In genomic region chr19:12555456-12555930, GRCh38 we compare ENCODE assay signal across 1 cellular context.
A peak's percentile ranks its signal among the peaks of the same experiment; 100 is the strongest.
TF ChIP-seq lines count a peak whose summit lies in the region.

No MANE protein-coding gene starts in this region.

TF ChIP-seq in HepG2, 621 proteins besides CTCF, POLR2A, EP300 and RAD21:
- TF ChIP-seq ZNF660 (CRISPR knock-in tag; IDR thresholded peaks at IDR 0.05; ENCODE audit: borderline replicate concordance, low read depth) (no peak), KLF15 (CRISPR knock-in tag; IDR thresholded peaks at IDR 0.05; ENCODE audit: borderline replicate concordance) (no peak), ZBTB33 (CRISPR knock-in tag; IDR thresholded peaks at IDR 0.05) (peak; percentile 97), FOXJ3 (CRISPR knock-in tag; IDR thresholded peaks at IDR 0.05; ENCODE audit: borderline replicate concordance) (no peak), ZSCAN20 (CRISPR knock-in tag; IDR thresholded peaks at IDR 0.05; ENCODE audit: borderline replicate concordance) (no peak), ZBTB37 (CRISPR knock-in tag; IDR thresholded peaks at IDR 0.05) (no peak)
